In the genomic region with DNA sequence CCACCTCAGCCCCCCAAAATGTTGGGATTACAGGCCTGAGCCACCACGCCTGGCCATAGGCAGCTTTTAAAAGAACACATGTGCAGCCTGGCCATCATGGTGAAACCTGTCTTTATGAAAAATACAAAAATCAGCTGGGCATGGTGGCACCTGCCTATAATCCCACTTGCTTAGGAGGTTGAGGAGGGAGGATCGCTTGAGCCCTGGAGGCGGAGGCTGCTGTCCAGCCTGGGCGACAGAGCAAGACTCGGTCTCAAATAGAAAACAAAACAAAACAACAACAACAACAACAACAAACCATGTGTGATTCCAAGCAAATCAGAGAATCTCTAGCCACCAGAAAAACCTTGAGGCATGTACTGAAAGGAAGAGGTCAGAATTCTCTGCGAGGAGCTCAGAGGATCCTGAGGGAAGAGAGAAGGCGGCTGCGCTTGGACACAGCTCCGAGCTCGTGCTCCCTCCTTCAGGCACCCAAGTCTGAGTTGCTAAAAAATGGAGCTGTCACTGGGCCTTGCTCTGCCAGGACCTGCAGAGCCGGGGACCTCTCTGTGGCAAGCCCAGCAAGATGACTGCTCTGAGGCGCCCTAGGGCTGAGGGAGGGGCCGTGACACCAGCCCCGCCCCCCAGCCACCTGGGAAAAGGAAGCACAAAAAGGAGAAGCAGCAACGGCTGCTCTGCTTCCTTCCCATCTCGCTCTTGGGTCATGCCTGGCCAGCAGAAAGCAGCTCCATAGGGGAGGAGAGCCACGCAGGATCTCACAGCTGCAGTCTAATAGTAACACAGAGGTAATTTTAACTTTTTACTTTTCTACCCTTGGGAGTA, we compare ENCODE assay signal across 8 cellular contexts. TPM values are rescaled to one million over a fixed set of nuclear protein-coding genes. Genes with fewer than 3 reads are reported as not detected.
A peak's percentile ranks its signal among the peaks of the same experiment; 100 is the strongest.
DNase-seq lines count a peak whose midpoint lies in the region; ATAC-seq, FAIRE-seq and TF ChIP-seq lines count a peak whose summit lies in the region.

A gene (plus strand): TSS at position 677 of the 822 bp plus-strand sequence. CDS start 1,941 bp downstream, outside the sequence.

- H3F3A ChIP-seq in SU-DHL-6 (ENCODE audit: insufficient read depth), result no peaks in the 10 kb centered on the region; the same call in 1 of the 2 replicates

- intact Hi-C loops in GM12878 (cut with micrococcal nuclease; ENCODE audit: unreplicated experiment), result no loop called here

- TF ChIP-seq EP300 in GM12878 (IDR thresholded peaks at IDR 0.05; ENCODE audit: borderline replicate concordance in 1 of 2, control insufficient read depth in 1 of 2, low read depth in 2 of 2, low read length in 2 of 2), result no peak

- no peaks in the 10 kb centered on the region for H3K36me3 ChIP-seq in SU-DHL-6 (ENCODE audit: low read length)
- H3K36me3 ChIP-seq in GM12878 (ENCODE audit: control insufficient read depth in 2 of 2, insufficient read depth in 2 of 2, low read length in 1 of 2), result 0 out of 4 replicates have a peak, but pooled peaks cover 0 to 2% of the 10 kb centered on the region in 2 experiments

- CTCF ChIA-PET in GM12878 (lab: Yijun Ruan, JAX), result interaction anchor here (0.7 to 1.9 kb wide), 6 partner anchors 9 to 388 kb away, joined by 3 to 7 read pairs (median 3); no protein-coding TSS in a partner anchor

- TF ChIP-seq POLR2A in GM12878 (IDR thresholded peaks at IDR 0.05; ENCODE audit: low read depth, low read length), result peak; percentile 83

- peak; percentile 86 for ATAC-seq in GM19043 (IDR thresholded peaks at IDR 0.05; ENCODE audit: low read depth, unreplicated experiment)
- ATAC-seq in HG03097 (IDR thresholded peaks at IDR 0.05; ENCODE audit: low FRiP score, unreplicated experiment), result peak; percentile 76
- ATAC-seq in GM12878, result peak; percentile 95

- peak; percentile 84 for FAIRE-seq in GM12878 (lab: Jason Lieb, UNC)

- peaks cover 3% of the 10 kb centered on the region; the same call in 1 of the 2 replicates for H3K4me1 ChIP-seq in GM12878 (ENCODE audit: control insufficient read depth, insufficient read depth, low read length)

- H4K20me1 ChIP-seq in SU-DHL-6 (ENCODE audit: low read depth, low read length) (no peaks in the 10 kb centered on the region), GM12878 (ENCODE audit: control insufficient read depth, insufficient read depth) (no peaks in the 10 kb centered on the region)

- H3K4me2 ChIP-seq in SU-DHL-6 (ENCODE audit: low read depth, low read length, poor library complexity, severe bottlenecking) (peak within 1 kb of the TSS; percentile 70), GM12878 (ENCODE audit: control insufficient read depth, insufficient read depth) (peak within 1 kb of the TSS; percentile 90)

- 30% methylated on average over 17 of the region's 17 CpGs for WGBS in GM12878 (ENCODE audit: insufficient coverage, insufficient replicate concordance, low lambda C conversion rate, missing lambda C conversion rate)

- no peaks in the 10 kb centered on the region for H3K9me3 ChIP-seq in SU-DHL-6 (ENCODE audit: insufficient read depth, low read length)
- no peaks in the 10 kb centered on the region for H3K9me3 ChIP-seq in GM12878 (replicated peaks; ENCODE audit: control insufficient read depth, insufficient read depth, low read length)

- H3K4me3 ChIP-seq in SU-DHL-6 (ENCODE audit: insufficient read depth, low read length, poor library complexity, severe bottlenecking), result peak within 1 kb of the TSS; percentile 81
- H3K4me3 ChIP-seq in GM12878, result peak within 1 kb of the TSS; percentile 81

- no peak for TF ChIP-seq CTCF in SU-DHL-6 (IDR thresholded peaks at IDR 0.05; ENCODE audit: insufficient read depth, low read length, poor library complexity, severe bottlenecking)
- TF ChIP-seq CTCF in GM12878 (IDR thresholded peaks at IDR 0.05 in 2 of 3, conservative IDR thresholded peaks at IDR 0.05 in 1 of 3; ENCODE audit: control insufficient read depth in 2 of 3, extremely low read depth in 1 of 3, insufficient read depth in 1 of 3, low read depth in 3 of 3, low read length in 3 of 3), result no peak

- peak within 1 kb of the TSS; percentile 76 for H3K9ac ChIP-seq in SU-DHL-6 (ENCODE audit: low read length)
- peak within 1 kb of the TSS; percentile 62 for H3K9ac ChIP-seq in GM12878 (ENCODE audit: control insufficient read depth, insufficient read depth, low read length)

- no peak for TF ChIP-seq RAD21 in GM12878 (IDR thresholded peaks at IDR 0.05; ENCODE audit: insufficient read depth, low read depth, low read length)

- POLR2A ChIA-PET in GM12878 (lab: Charles Lee), result interaction anchor here (0.6 to 2.1 kb wide), 6 partner anchors 23 to 1094 kb away, joined by 3 to 6 read pairs (median 3); a partner anchor contains a TSS

- SMC1A ChIA-PET in GM12878 (lab: Charles Lee; ENCODE audit: uncharacterized antibody, unreplicated experiment), result interaction anchor here (0.9 to 5.8 kb wide), 5 partner anchors 10 to 165 kb away, joined by 3 to 24 read pairs (median 9); a partner anchor contains a TSS

- in situ Hi-C loops in GM12878 (cut with MboI), result no loop called here

- peaks cover 36% of the 10 kb centered on the region for H3K79me2 ChIP-seq in SU-DHL-6 (ENCODE audit: insufficient read depth, low read length)
- peaks cover 7% of the 10 kb centered on the region for H3K79me2 ChIP-seq in GM12878 (ENCODE audit: control insufficient read depth, insufficient read depth, low read length)

- H3K27ac ChIP-seq in SU-DHL-6 (ENCODE audit: low read depth, low read length) (peak within 1 kb of the TSS; percentile 74), GM12878 (ENCODE audit: control insufficient read depth, insufficient read depth) (peak within 1 kb of the TSS; percentile 64)

- RAD21 ChIA-PET in GM12878 (lab: Charles Lee; ENCODE audit: unreplicated experiment), result interaction anchor here (0.6 to 1.6 kb wide), 4 partner anchors 9 to 173 kb away, joined by 3 to 6 read pairs (median 3); no protein-coding TSS in a partner anchor

- H2AFZ ChIP-seq in SU-DHL-6 (ENCODE audit: low read depth, low read length, severe bottlenecking) (peak within 1 kb of the TSS; percentile 44), GM12878 (ENCODE audit: control insufficient read depth, low read depth, low read length) (peak within 1 kb of the TSS; percentile 88)

- H3K9me2 ChIP-seq in SU-DHL-6 (replicated peaks; ENCODE audit: insufficient read depth, low read length), result no peaks in the 10 kb centered on the region

- no TSS peak for BruUV-seq in GM12878 (replicated peaks; lab: Mats Ljungman, UMichigan)

- H3K27me3 ChIP-seq in SU-DHL-6 (ENCODE audit: low read length), result no peaks in the 10 kb centered on the region
- H3K27me3 ChIP-seq in GM12878 (replicated peaks in 1 of 2; ENCODE audit: control insufficient read depth in 2 of 2, insufficient read depth in 2 of 2, low read length in 1 of 2), result no peaks in the 10 kb centered on the region

- DNase-seq in GM12878 (ENCODE audit: low read depth, low spot score) (peak; percentile 39), medulla oblongata (ENCODE audit: extremely low spot score) (peak; percentile 62), GOT3 (lab: John Stamatoyannopoulos, UW) (no peak), NCI-H748 treated with DMSO at 0.1 percent for 48 hours (lab: John Stamatoyannopoulos, UW) (no peak)
- DNase-seq in stimulated activated naive CD4-positive, alpha-beta T cell treated with Interleukin-2 at 50 U/mL for 16 hours (lab: John Stamatoyannopoulos, UW), result peak; percentile 11

TF ChIP-seq in GM12878, 131 proteins besides CTCF, POLR2A, EP300 and RAD21 (continues in another document):
- TF ChIP-seq MEF2B (IDR thresholded peaks at IDR 0.05; ENCODE audit: partially characterized antibody, poor library complexity, severe bottlenecking) (peak; percentile 54), SRF (IDR thresholded peaks at IDR 0.05; ENCODE audit: low read depth in 2 of 2, low read length in 2 of 2) (0 out of 4 replicates have a peak, but pooled peaks of 1 of the 2 experiments have one; percentile 8), TAF1 (IDR thresholded peaks at IDR 0.05; ENCODE audit: borderline replicate concordance, low read depth, low read length) (peak; percentile 78; the same call in 1 of the 2 replicates), PML (IDR thresholded peaks at IDR 0.05; ENCODE audit: low read length) (peak; percentile 50; the same call in 1 of the 2 replicates), SIX5 (IDR thresholded peaks at IDR 0.05; ENCODE audit: low read depth, low read length, severe bottlenecking) (no peak), BCL11A (IDR thresholded peaks at IDR 0.05; ENCODE audit: low read depth, low read length) (no peak)
- TF ChIP-seq, protein P1, sequence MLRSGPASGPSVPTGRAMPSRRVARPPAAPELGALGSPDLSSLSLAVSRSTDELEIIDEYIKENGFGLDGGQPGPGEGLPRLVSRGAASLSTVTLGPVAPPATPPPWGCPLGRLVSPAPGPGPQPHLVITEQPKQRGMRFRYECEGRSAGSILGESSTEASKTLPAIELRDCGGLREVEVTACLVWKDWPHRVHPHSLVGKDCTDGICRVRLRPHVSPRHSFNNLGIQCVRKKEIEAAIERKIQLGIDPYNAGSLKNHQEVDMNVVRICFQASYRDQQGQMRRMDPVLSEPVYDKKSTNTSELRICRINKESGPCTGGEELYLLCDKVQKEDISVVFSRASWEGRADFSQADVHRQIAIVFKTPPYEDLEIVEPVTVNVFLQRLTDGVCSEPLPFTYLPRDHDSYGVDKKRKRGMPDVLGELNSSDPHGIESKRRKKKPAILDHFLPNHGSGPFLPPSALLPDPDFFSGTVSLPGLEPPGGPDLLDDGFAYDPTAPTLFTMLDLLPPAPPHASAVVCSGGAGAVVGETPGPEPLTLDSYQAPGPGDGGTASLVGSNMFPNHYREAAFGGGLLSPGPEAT (IDR thresholded peaks at IDR 0.05; ENCODE audit: low read depth), result peak; percentile 44; the same call in 1 of the 2 replicates

RNA-seq across cellular contexts. Expression of the gene that starts here (rescaled TPM):
- total RNA-seq in GM12878 (2013; cell fraction: nucleolus; rRNA removed), result 10.1 and 10.3 TPM in 2 replicates
- total RNA-seq in GM12878 (2014; rRNA removed), result 3.8 and 4.1 TPM in 2 replicates
- 5.9 TPM in 2 replicates for total RNA-seq in GM12878 (2014; rRNA removed; fragmentation: Illumina TruSeq; extraction: Trizol)
- total RNA-seq in GM12878 (2021), result 5.3 and 5.6 TPM in 2 replicates
- polyA plus RNA-seq in GM12878 (2011; ENCODE audit: low read depth), result 2.3 TPM
- polyA plus RNA-seq in GM12878 (2011; rRNA removed), result 1.6 and 2.3 TPM in 2 replicates
- 1.0 and 1.4 TPM in 2 replicates for polyA plus RNA-seq in GM12878 (2011; cell fraction: cytosol; rRNA removed)
- 0.61 and 0.69 TPM in 2 replicates for polyA plus RNA-seq in GM12878 (2011; cell fraction: nucleus; rRNA removed)
- polyA plus RNA-seq in GM12878 (2012), result 3.2 and 3.4 TPM in 2 replicates
- 4.3 and 4.8 TPM in 2 replicates for polyA plus RNA-seq in GM12878 (2014; fragmentation: Illumina TruSeq; extraction: Trizol)
- 1 to 10 TPM; 2.0 to 2.6 TPM for polyA plus RNA-seq in GM12878 (2014; fragmentation: Nextera tagmentation; extraction: Ambion mirVana)
- polyA plus RNA-seq in GM12878 (2014; rRNA removed), result 7.2 and 7.4 TPM in 2 replicates
- polyA plus RNA-seq in GM12878 (2016; fragmentation: Nextera tagmentation; extraction: Ambion mirVana), result 1 to 10 TPM; 4.0 to 5.3 TPM
- polyA minus RNA-seq in GM12878 (2011; rRNA and poly(A)+ RNA removed), result 1.2 and 2.1 TPM in 2 replicates
- 0.80 TPM in 1 of 2 replicates, not detected in the other for polyA minus RNA-seq in GM12878 (2011; cell fraction: cytosol; rRNA and poly(A)+ RNA removed)
- polyA minus RNA-seq in GM12878 (2011; cell fraction: nucleus; rRNA and poly(A)+ RNA removed), result 0.85 and 1.8 TPM in 2 replicates

Comparison
In these comparisons a context has a peak if more than half of its experiments do, and no peak if none do; other contexts are left out.
1. DNase-seq: peak in GM12878 (single experiment), medulla oblongata (single experiment) and stimulated activated naive CD4-positive, alpha-beta T cell treated with Interleukin-2 at 50 U/mL for 16 hours (single experiment); none in GOT3 (single experiment) and NCI-H748 treated with DMSO at 0.1 percent for 48 hours (single experiment).
2. Peak in every context shown above with its lines, with median percentiles within 50 percentile points of each other: ATAC-seq.